In the genomic region with DNA sequence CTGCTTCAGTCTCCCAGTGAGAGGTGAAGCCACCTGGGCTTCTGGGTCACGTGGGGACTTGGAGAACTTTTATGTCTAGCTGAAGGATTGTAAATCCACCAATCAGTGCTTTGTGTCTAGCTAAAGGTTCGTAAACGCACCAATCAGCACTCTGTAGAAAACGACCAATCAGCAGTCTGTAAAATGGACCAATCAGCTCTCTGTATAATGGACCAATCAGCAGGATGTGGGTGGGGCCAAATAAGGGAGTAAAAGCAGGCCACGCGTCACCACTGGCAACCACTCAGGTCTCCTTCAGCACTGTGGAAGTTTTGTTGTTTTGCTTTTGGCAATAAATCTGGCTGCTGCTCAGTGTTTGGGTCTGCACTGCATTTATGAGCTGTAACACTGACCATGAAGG, we compare ENCODE assay signal across 34 cellular contexts.
"Had no signal": no experiment of that assay in that cellular context is flagged by ENCODE, and none has a peak within 500 bp of the region (broad histone marks: within the 10 kb centered on the region; RNA-seq: fewer than 3 reads in every experiment).

No MANE protein-coding gene starts in this region.

- H3K4me3 ChIP-seq: MG63 had no signal

- H3K36me3 ChIP-seq: MG63 had no signal

- H3K27me3 ChIP-seq: MG63 had no signal

- DNase-seq: Karpas-422, Kasumi-1, MG63, MM.1S, MV-4-11, NCI-H1048, NCI-H1092, NCI-H1092 treated with DMSO at 0.1 percent for 48 hours, NCI-H1105, NCI-H1105 treated with DMSO at 0.1 percent for 48 hours, NCI-H1417, NCI-H1417 treated with DMSO at 0.1 percent for 48 hours, NCI-H1436, NCI-H1436 treated with DMSO at 0.1 percent for 48 hours, NCI-H146, NCI-H1694, NCI-H1694 treated with DMSO at 0.1 percent for 48 hours, NCI-H187, NCI-H187 treated with DMSO at 0.1 percent for 48 hours, NCI-H1930, NCI-H2029, NCI-H2029 treated with DMSO at 0.1 percent for 48 hours, NCI-H2081, NCI-H2081 treated with DMSO at 0.1 percent for 48 hours, NCI-H2107, NCI-H2171, NCI-H2171 treated with DMSO at 0.1 percent for 48 hours, NCI-H2227 treated with DMSO at 0.1 percent for 48 hours, NCI-H226, NCI-H345, NCI-H446, NCI-H446 treated with DMSO at 0.1 percent for 48 hours, NCI-H510A, NCI-H510A treated with DMSO at 0.1 percent for 48 hours had no signal
